In genomic region chr17:67825627-67826588, GRCh38 we compare ENCODE assay signal across 1 cellular context.
A peak's percentile ranks its signal among the peaks of the same experiment; 100 is the strongest.
TF ChIP-seq lines count a peak whose summit lies in the region.

No MANE protein-coding gene starts in this region.

TF ChIP-seq in HEK293, 187 proteins besides CTCF, POLR2A, EP300 and RAD21 (continued from another document):
- TF ChIP-seq ZNF398 (tag by site-specific recombination; IDR thresholded peaks at IDR 0.05) (peak; percentile 84), ZBTB26 (tag by site-specific recombination; optimal IDR thresholded peaks at IDR 0.05) (peak; percentile 28), KLF8 (tag by site-specific recombination; IDR thresholded peaks at IDR 0.05) (peak; percentile 93), ZNF366 (tag by site-specific recombination; conservative IDR thresholded peaks at IDR 0.05) (peak; percentile 65; the same call in 1 of the 2 replicates), ZNF391 (tag by site-specific recombination; IDR thresholded peaks at IDR 0.05; ENCODE audit: borderline replicate concordance, low read depth) (peak; percentile 85; the same call in 1 of the 2 replicates), ZNF513 (tag by site-specific recombination; IDR thresholded peaks at IDR 0.05) (peak; percentile 95), KLF16 (tag by site-specific recombination; IDR thresholded peaks at IDR 0.05) (peak; percentile 64; the same call in 1 of the 2 replicates), ZEB2 (tag by site-specific recombination; IDR thresholded peaks at IDR 0.05) (peak; percentile 81), SP7 (tag by site-specific recombination; IDR thresholded peaks at IDR 0.05) (peak; percentile 16; the same call in 1 of the 2 replicates), ZNF223 (tag by site-specific recombination; IDR thresholded peaks at IDR 0.05) (0 out of 2 replicates have a peak, but pooled peaks have one; percentile 31), ZSCAN16 (tag by site-specific recombination; IDR thresholded peaks at IDR 0.05) (0 out of 2 replicates have a peak, but pooled peaks have one; percentile 57), PRDM10 (tag by site-specific recombination; IDR thresholded peaks at IDR 0.05) (peak; percentile 89), ZBTB11 (tag by site-specific recombination; conservative IDR thresholded peaks at IDR 0.05; ENCODE audit: low read depth) (peak; percentile 51; the same call in 1 of the 2 replicates), ZBTB17 (tag by site-specific recombination; IDR thresholded peaks at IDR 0.05) (peak; percentile 77), WT1 (tag by site-specific recombination; IDR thresholded peaks at IDR 0.05) (peak; percentile 30; the same call in 1 of the 2 replicates), ZNF341 (tag by site-specific recombination; IDR thresholded peaks at IDR 0.05; ENCODE audit: low read depth) (peak; percentile 26; the same call in 1 of the 2 replicates), ZNF629 (tag by site-specific recombination; IDR thresholded peaks at IDR 0.05) (0 out of 2 replicates have a peak, but pooled peaks have one; percentile 11), ZFHX2 (tag by site-specific recombination; conservative IDR thresholded peaks at IDR 0.05) (peak; percentile 72), YY2 (tag by site-specific recombination; IDR thresholded peaks at IDR 0.05) (0 out of 2 replicates have a peak, but pooled peaks have one; percentile 40), REPIN1 (tag by site-specific recombination; IDR thresholded peaks at IDR 0.05; ENCODE audit: low read depth) (0 out of 2 replicates have a peak, but pooled peaks have one; percentile 25), KLF17 (tag by site-specific recombination; IDR thresholded peaks at IDR 0.05) (peak; percentile 72), YY1 (tag by site-specific recombination; IDR thresholded peaks at IDR 0.05) (peak; percentile 70; the same call in 1 of the 2 replicates), ZBTB20 (tag by site-specific recombination; IDR thresholded peaks at IDR 0.05) (peak; percentile 53; the same call in 1 of the 2 replicates), ZNF76 (tag by site-specific recombination; IDR thresholded peaks at IDR 0.05; ENCODE audit: borderline replicate concordance, low read depth) (peak; percentile 31; the same call in 1 of the 2 replicates), MZF1 (tag by site-specific recombination; IDR thresholded peaks at IDR 0.05; ENCODE audit: borderline replicate concordance) (0 out of 2 replicates have a peak, but pooled peaks have one; percentile 14), ZNF600 (tag by site-specific recombination; IDR thresholded peaks at IDR 0.05) (peak; percentile 93)
